In the genomic region with DNA sequence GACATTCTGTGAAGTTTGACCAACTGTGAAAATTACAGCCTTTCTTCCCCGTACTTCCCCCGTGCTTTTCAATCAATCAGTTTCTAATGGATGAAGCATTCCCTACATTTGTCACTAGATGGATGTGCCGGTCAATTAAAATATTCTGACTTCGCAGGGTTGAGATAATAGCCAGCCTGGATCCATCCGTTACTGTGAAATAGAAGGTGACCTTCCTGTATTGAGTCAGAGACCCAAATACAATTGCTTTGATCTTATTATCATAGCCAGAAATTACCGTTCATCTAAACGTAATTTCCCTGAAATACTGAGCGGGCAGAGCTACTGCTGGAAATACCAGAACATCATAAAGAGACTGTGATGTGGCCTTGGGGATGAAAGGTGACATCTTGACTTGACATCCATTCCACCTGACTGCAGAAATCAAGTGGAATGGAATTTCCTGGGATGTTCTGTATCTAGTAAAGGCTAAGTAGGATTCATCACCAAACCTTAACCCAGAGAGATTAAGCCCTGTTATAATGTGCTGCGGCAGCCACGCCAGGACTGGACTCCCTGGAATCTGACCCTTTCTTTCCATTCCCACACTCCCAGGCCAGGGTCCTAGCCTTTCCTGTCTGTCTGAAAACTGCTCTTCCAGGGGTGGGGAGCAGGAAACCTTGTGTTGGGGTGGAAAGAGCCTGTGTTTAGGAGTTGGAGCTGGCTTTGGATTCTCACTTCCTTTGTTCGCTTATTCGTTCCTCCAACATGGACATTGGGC, we compare ENCODE assay signal across 1 cellular context.
TF ChIP-seq lines count a peak whose summit lies in the region.

No MANE protein-coding gene starts in this region.

TF ChIP-seq in GM23338, 12 proteins besides CTCF, POLR2A, EP300 and RAD21 (continued from another document):
- TF ChIP-seq ZNF462 (CRISPR knock-in tag; IDR thresholded peaks at IDR 0.05) (no peak), ETS1 (IDR thresholded peaks at IDR 0.05) (no peak), ZNF331 (CRISPR knock-in tag; IDR thresholded peaks at IDR 0.05; ENCODE audit: low read depth) (no peak), STAT1 (IDR thresholded peaks at IDR 0.05; ENCODE audit: unreplicated experiment) (no peak)
